In genomic region chr3:134312873-134313838, GRCh38 we compare ENCODE assay signal across 8 cellular contexts.
DNase-seq lines count a peak whose midpoint lies in the region; ATAC-seq, FAIRE-seq and TF ChIP-seq lines count a peak whose summit lies in the region.

No MANE protein-coding gene starts in this region.

- ATAC-seq in HG02884 (IDR thresholded peaks at IDR 0.05; ENCODE audit: unreplicated experiment) = no peak
- ATAC-seq in HG03354 (IDR thresholded peaks at IDR 0.05; ENCODE audit: poor library complexity, severe bottlenecking, unreplicated experiment) = no peak

- H3K4me1 Mint-ChIP-seq in Caco-2 (ENCODE audit: low read depth, unreplicated experiment) (peaks cover 34% of the 10 kb centered on the region), neural crest cell (peaks cover 40% of the 10 kb centered on the region)

- no peaks in the 10 kb centered on the region for H3K27me3 Mint-ChIP-seq in Caco-2 (ENCODE audit: insufficient read depth, unreplicated experiment)
- H3K27me3 Mint-ChIP-seq in neural crest cell (ENCODE audit: low read depth) = peaks cover 13% of the 10 kb centered on the region

- H3K9me3 ChIP-seq in Caco-2 = no peaks in the 10 kb centered on the region
- H3K9me3 ChIP-seq in SJSA1 (replicated peaks) = no peaks in the 10 kb centered on the region

- peaks cover 76% of the 10 kb centered on the region for H3K4me1 ChIP-seq in Caco-2
- H3K4me1 ChIP-seq in SJSA1 (replicated peaks) = peaks cover 97% of the 10 kb centered on the region

- H3K27me3 ChIP-seq in Caco-2 (replicated peaks; ENCODE audit: control insufficient read depth, insufficient read depth, low read length) (no peaks in the 10 kb centered on the region), SJSA1 (replicated peaks) (no peaks in the 10 kb centered on the region)

- TF ChIP-seq CTCF in Caco-2 (IDR thresholded peaks at IDR 0.05; ENCODE audit: insufficient read depth in 1 of 2, low read depth in 1 of 2, low read length in 1 of 2, severe bottlenecking in 1 of 2, unreplicated experiment in 1 of 2) (no peak), fibroblast of the aortic adventitia (IDR thresholded peaks at IDR 0.05; ENCODE audit: insufficient read depth, low read length) (peak; percentile 44), neural crest cell (conservative IDR thresholded peaks at IDR 0.05) (peak; percentile 54), D721Med (IDR thresholded peaks at IDR 0.05; ENCODE audit: insufficient read depth, missing control alignments) (no peak)

- H3K27ac Mint-ChIP-seq in Caco-2 (ENCODE audit: unreplicated experiment) (peak overlapping the region; percentile 92), neural crest cell (ENCODE audit: unreplicated experiment) (no peak overlapping the region)

- POLR2A ChIA-PET in Caco-2 (lab: Charles Lee) = interaction anchor here (1.0 kb wide), 1 partner anchor 61 kb away, joined by 3 read pairs; the partner anchor contains the start of gene AMOTL2

- CTCF ChIA-PET in Caco-2 (lab: Charles Lee) = interaction anchor here (1.5 kb wide), 1 partner anchor 161 kb away, joined by 4 read pairs; no protein-coding TSS in a partner anchor

- H3K36me3 ChIP-seq in Caco-2 (ENCODE audit: control insufficient read depth, insufficient read depth, low read length) = no peaks in the 10 kb centered on the region
- no peaks in the 10 kb centered on the region for H3K36me3 ChIP-seq in SJSA1

- intact Hi-C loops in Caco-2 (cut with micrococcal nuclease; ENCODE audit: unreplicated experiment) = no loop called here

- H3K4me3 ChIP-seq in Caco-2 (ENCODE audit: low read depth, low read length) (no peak overlapping the region), SJSA1 (peak overlapping the region; percentile 24), fibroblast of the aortic adventitia (ENCODE audit: low read depth, low read length) (peak overlapping the region; percentile 64)

- peak overlapping the region; percentile 80 for H3K27ac ChIP-seq in SJSA1

- DNase-seq in Caco-2 (peak in 1 of 2 experiments; percentile 35), SJSA1 (ENCODE audit: low read depth in 1 of 2, low spot score in 2 of 2) (peak in 1 of 2 experiments; percentile 67), fibroblast of the aortic adventitia (ENCODE audit: low read depth) (peak; percentile 82), neural crest cell (ENCODE audit: low read depth, low spot score) (peak; percentile 44), D721Med (ENCODE audit: insufficient read length, low spot score) (no peak), OCI-M1 (lab: John Stamatoyannopoulos, UW) (no peak)

- H3K4me3 Mint-ChIP-seq in Caco-2 (ENCODE audit: unreplicated experiment) (peak overlapping the region; percentile 60), neural crest cell (no peak overlapping the region)

- H3K36me3 Mint-ChIP-seq in Caco-2 (ENCODE audit: insufficient read depth, unreplicated experiment) (no peaks in the 10 kb centered on the region), neural crest cell (ENCODE audit: low read depth) (no peaks in the 10 kb centered on the region)

- TSS peak; percentile 42 for BruUV-seq in Caco-2 (replicated peaks; lab: Mats Ljungman, UMichigan)

- H3K9me3 Mint-ChIP-seq in Caco-2 (ENCODE audit: unreplicated experiment) (no peaks in the 10 kb centered on the region), neural crest cell (no peaks in the 10 kb centered on the region)

- no peak for FAIRE-seq in D721Med (lab: Jason Lieb, UNC)

Comparison
In these comparisons a context has a peak if more than half of its experiments do, and no peak if none do; other contexts are left out.
1. DNase-seq: peak in fibroblast of the aortic adventitia (single experiment) and neural crest cell (single experiment); none in D721Med (single experiment) and OCI-M1 (single experiment).
2. CTCF ChIP-seq: peak in fibroblast of the aortic adventitia (single experiment) and neural crest cell (single experiment); none in Caco-2 (0 of 2) and D721Med (single experiment).